23 cellular contexts compared by ENCODE assay signal in genomic region chr10:10791869-10792268, GRCh38.
DNase-seq lines count a peak whose midpoint lies in the region; ATAC-seq and TF ChIP-seq lines count a peak whose summit lies in the region.
"Had no signal": no experiment of that assay in that cellular context is flagged by ENCODE, and none has a peak within 500 bp of the region (broad histone marks: within the 10 kb centered on the region; RNA-seq: fewer than 3 reads in every experiment).

No MANE protein-coding gene starts in this region.

- H3K36me3 ChIP-seq in cardiac muscle cell: no peaks in the 10 kb centered on the region
- no peaks in the 10 kb centered on the region for H3K36me3 ChIP-seq in brain microvascular endothelial cell (replicated peaks)
- H3K36me3 ChIP-seq in lower lobe of right lung: no peaks in the 10 kb centered on the region
- H3K36me3 ChIP-seq in upper lobe of left lung: no peaks in the 10 kb centered on the region
- no peaks in the 10 kb centered on the region for H3K36me3 ChIP-seq in effector memory CD4-positive, alpha-beta T cell (ENCODE audit: control insufficient read depth, insufficient read depth, low read length)
- H3K36me3 ChIP-seq: heart left ventricle had no signal

- ATAC-seq in left ventricle myocardium superior: no peak
- ATAC-seq in lower lobe of right lung: no peak
- ATAC-seq in upper lobe of left lung (ENCODE audit: low FRiP score in 2 of 2): no peak
- ATAC-seq: left colon, T-helper 17 cell had no signal

- TF ChIP-seq CTCF in cardiac muscle cell (IDR thresholded peaks at IDR 0.05; ENCODE audit: low read depth, low read length) (no peak), brain microvascular endothelial cell (IDR thresholded peaks at IDR 0.05; ENCODE audit: low read depth, low read length, missing control alignments) (no peak), lower lobe of right lung (IDR thresholded peaks at IDR 0.05) (no peak), upper lobe of left lung (IDR thresholded peaks at IDR 0.05) (no peak)

- H3K9me3 ChIP-seq in cardiac muscle cell (ENCODE audit: low read depth): no peaks in the 10 kb centered on the region
- no peaks in the 10 kb centered on the region for H3K9me3 ChIP-seq in lower lobe of right lung
- H3K9me3 ChIP-seq in upper lobe of left lung: no peaks in the 10 kb centered on the region
- no peaks in the 10 kb centered on the region for H3K9me3 ChIP-seq in effector memory CD4-positive, alpha-beta T cell (ENCODE audit: control insufficient read depth, low read length)
- H3K9me3 ChIP-seq: heart left ventricle had no signal

- H3K4me3 ChIP-seq in cardiac muscle cell (no peak overlapping the region), brain microvascular endothelial cell (ENCODE audit: low read depth, low read length) (no peak overlapping the region), lower lobe of right lung (peak overlapping the region; percentile 48), upper lobe of left lung (peak overlapping the region in 3 of 4 donors; percentile 34 to 50 (median 39))
- no peak overlapping the region for H3K4me3 ChIP-seq in effector memory CD4-positive, alpha-beta T cell (ENCODE audit: insufficient read depth, low read depth, low read length, poor library complexity, severe bottlenecking)
- H3K4me3 ChIP-seq: SK-N-MC had no signal

- H3K27ac ChIP-seq in cardiac muscle cell: peak overlapping the region; percentile 65
- peak overlapping the region; percentile 98 for H3K27ac ChIP-seq in brain microvascular endothelial cell
- peak overlapping the region; percentile 90 for H3K27ac ChIP-seq in lower lobe of right lung
- peak overlapping the region; percentile 17 to 85 (median 75) for H3K27ac ChIP-seq in upper lobe of left lung
- no peak overlapping the region for H3K27ac ChIP-seq in effector memory CD4-positive, alpha-beta T cell (ENCODE audit: insufficient read depth, low read length, poor library complexity, severe bottlenecking)
- H3K27ac ChIP-seq: KMS-11, SK-N-MC had no signal

- intact Hi-C loops in left ventricle myocardium superior (cut with micrococcal nuclease) (loop anchor here (10.0 kb wide), 1 partner anchor 123 kb away; no protein-coding TSS in a partner anchor), lower lobe of right lung (cut with DNase I) (no loop called here)

- peaks cover 16% of the 10 kb centered on the region for H3K4me1 ChIP-seq in cardiac muscle cell (ENCODE audit: low read depth)
- H3K4me1 ChIP-seq in lower lobe of right lung: peaks cover 24% of the 10 kb centered on the region
- H3K4me1 ChIP-seq in upper lobe of left lung: peaks cover 18 to 27% (median 19%) of the 10 kb centered on the region in 4 donors
- H3K4me1 ChIP-seq in effector memory CD4-positive, alpha-beta T cell (ENCODE audit: control insufficient read depth, insufficient read depth, low read length, poor library complexity, severe bottlenecking): no peaks in the 10 kb centered on the region

- WGBS in upper lobe of left lung, 2 donors: 70 to 71% methylated on average over 3 of the region's 3 CpGs

- in situ Hi-C loops in brain microvascular endothelial cell (cut with HindIII; ENCODE audit: low pct_ligation_motif_present, low sequenced_read_pairs): no loop called here
- in situ Hi-C loops in ACHN (cut with HindIII; ENCODE audit: low pct_ligation_motif_present, low pct_unique_long_range_greater_than_20kb, low sequenced_read_pairs): no loop called here

- no peak for TF ChIP-seq EP300 in upper lobe of left lung (IDR thresholded peaks at IDR 0.05)

- H3K27me3 ChIP-seq in cardiac muscle cell (no peaks in the 10 kb centered on the region), brain microvascular endothelial cell (replicated peaks) (no peaks in the 10 kb centered on the region), lower lobe of right lung (ENCODE audit: low read depth) (no peaks in the 10 kb centered on the region), upper lobe of left lung (no peaks in the 10 kb centered on the region)
- no peaks in the 10 kb centered on the region for H3K27me3 ChIP-seq in effector memory CD4-positive, alpha-beta T cell (replicated peaks; ENCODE audit: control insufficient read depth, insufficient read depth, low read length, poor library complexity, severe bottlenecking)
- H3K27me3 ChIP-seq: heart left ventricle had no signal

- DNase-seq in cardiac muscle cell (ENCODE audit: low read depth in 1 of 2, low spot score in 1 of 2) (no peak), left ventricle myocardium superior (no peak), brain microvascular endothelial cell (no peak), lower lobe of right lung (no peak), upper lobe of left lung (no peak), hepatic stellate cell (ENCODE audit: low spot score) (no peak), ACHN (no peak)
- no peak for DNase-seq in effector memory CD4-positive, alpha-beta T cell
- DNase-seq: activated CD4-positive, alpha-beta T cell treated with anti-CD3 and anti-CD28 coated beads for 4 hours; activated CD8-positive, alpha-beta memory T cell treated with anti-CD3 and anti-CD28 coated beads for 24 hours; activated naive CD4-positive, alpha-beta T cell; activated T-cell treated with anti-CD3 and anti-CD28 coated beads, Interleukin-2, amount 50 U/mL, for 24 hours; caudate nucleus; heart left ventricle; left colon; NCI-H146; NCI-H2171 treated with DMSO at 0.1 percent for 48 hours; NCI-H526 treated with DMSO at 0.1 percent for 48 hours; stimulated activated CD8-positive, alpha-beta memory T cell treated with anti-CD3 and anti-CD28 coated beads, Interleukin-4, amount 100 ng/mL, for 48 hours; T-helper 17 cell; trophoblast cell had no signal

- TF ChIP-seq POLR2A in upper lobe of left lung (IDR thresholded peaks at IDR 0.05): no peak

Comparison
In these comparisons a context has a peak if more than half of its experiments do, and no peak if none do; other contexts are left out.
1. H3K4me3 ChIP-seq: peak in lower lobe of right lung (single experiment) and upper lobe of left lung (3 of 4); none in cardiac muscle cell (single experiment), brain microvascular endothelial cell (single experiment) and effector memory CD4-positive, alpha-beta T cell (single experiment).